Comparison of ENCODE assay signal across 8 cellular contexts in genomic region chr5:139402561-139403158, GRCh38. TPM values are rescaled to one million over a fixed set of nuclear protein-coding genes. Genes with fewer than 3 reads are reported as not detected.
A peak's percentile ranks its signal among the peaks of the same experiment; 100 is the strongest.
DNase-seq lines count a peak whose midpoint lies in the region; TF ChIP-seq lines count a peak whose summit lies in the region.

No MANE protein-coding gene starts in this region.

- intact Hi-C loops in thyroid gland (cut with DNase I) (no loop called here), stomach (cut with DNase I; ENCODE audit: low total_unique reads) (no loop called here)

- no peak for TF ChIP-seq EP300 in stomach (IDR thresholded peaks at IDR 0.05)

- H3K36me3 ChIP-seq in SJSA1: no peaks in the 10 kb centered on the region
- H3K36me3 ChIP-seq in fibroblast of lung (ENCODE audit: control insufficient read depth, insufficient read depth, low read length): no peaks in the 10 kb centered on the region
- no peaks in the 10 kb centered on the region for H3K36me3 ChIP-seq in thyroid gland
- peaks cover 0 to 3% (median 0%) of the 10 kb centered on the region in 4 donors for H3K36me3 ChIP-seq in stomach

- WGBS in thyroid gland, 2 donors: 74 to 81% methylated on average over 7 of the region's 7 CpGs
- WGBS in stomach, 5 donors: 70 to 76% (median 71%) methylated on average over 7 of the region's 7 CpGs

- TF ChIP-seq CTCF in AG04449 (IDR thresholded peaks at IDR 0.05; ENCODE audit: insufficient read depth, low read length, missing control alignments) (peak; percentile 19), GM12865 (IDR thresholded peaks at IDR 0.05; ENCODE audit: insufficient read depth, low read depth, low read length, missing control alignments) (peak; percentile 52), fibroblast of lung (conservative IDR thresholded peaks at IDR 0.05 in 1 of 2, IDR thresholded peaks at IDR 0.05 in 1 of 2; ENCODE audit: low read depth in 1 of 2, low read length in 2 of 2) (peak in 1 of 2 donors; percentile 41), thyroid gland (IDR thresholded peaks at IDR 0.05) (peak in 1 of 6 experiments; percentile 25), stomach (IDR thresholded peaks at IDR 0.05) (peak in 2 of 7 experiments; percentile 16 to 31)

- H3K4me2 ChIP-seq in fibroblast of lung (ENCODE audit: extremely low read depth, insufficient read depth, low read length): peak overlapping the region; percentile 99

- DNase-seq in AG04449 (ENCODE audit: low read depth, low spot score) (no peak), GM12865 (ENCODE audit: low read depth) (peak; percentile 55), SJSA1 (ENCODE audit: low read depth in 1 of 2, low spot score in 2 of 2) (peak; percentile 27 to 58), fibroblast of lung (ENCODE audit: low read depth in 2 of 2) (no peak), thyroid gland (no peak), NCI-H2107 (lab: John Stamatoyannopoulos, UW) (no peak), stomach (no peak)
- DNase-seq in stimulated activated CD8-positive, alpha-beta memory T cell treated with anti-CD3 and anti-CD28 coated beads, Interleukin-4, amount 100 ng/mL, for 48 hours: peak; percentile 58

- TF ChIP-seq POLR2A in thyroid gland (IDR thresholded peaks at IDR 0.05): no peak
- no peak for TF ChIP-seq POLR2A in stomach (IDR thresholded peaks at IDR 0.05)

- H3K9me3 ChIP-seq in SJSA1 (replicated peaks) (no peaks in the 10 kb centered on the region), fibroblast of lung (ENCODE audit: control insufficient read depth, insufficient read depth, low read depth, low read length) (no peaks in the 10 kb centered on the region), thyroid gland (no peaks in the 10 kb centered on the region), stomach (no peaks in the 10 kb centered on the region)

- peaks cover 9% of the 10 kb centered on the region for H3K4me1 ChIP-seq in SJSA1 (replicated peaks)
- H3K4me1 ChIP-seq in fibroblast of lung (ENCODE audit: control insufficient read depth, extremely low read depth, insufficient read depth, low read length): peaks cover 6% of the 10 kb centered on the region
- peaks cover 5 to 14% of the 10 kb centered on the region in 2 donors for H3K4me1 ChIP-seq in thyroid gland
- peaks cover 10 to 16% (median 15%) of the 10 kb centered on the region in 4 donors for H3K4me1 ChIP-seq in stomach

- H3K27ac ChIP-seq in SJSA1: no peak overlapping the region
- H3K27ac ChIP-seq in fibroblast of lung (ENCODE audit: insufficient read depth, low read length): no peak overlapping the region
- H3K27ac ChIP-seq in thyroid gland: peak overlapping the region in 1 of 3 donors; percentile 81
- peak overlapping the region in 2 of 5 donors; percentile 89 to 90 for H3K27ac ChIP-seq in stomach

- no peaks in the 10 kb centered on the region for H4K20me1 ChIP-seq in fibroblast of lung (ENCODE audit: control insufficient read depth, extremely low read depth, insufficient read depth, low read length)

- no peak overlapping the region for H3K4me3 ChIP-seq in AG04449 (ENCODE audit: low read depth, low read length)
- peak overlapping the region; percentile 75 for H3K4me3 ChIP-seq in GM12865 (ENCODE audit: low read depth, low read length)
- no peak overlapping the region for H3K4me3 ChIP-seq in SJSA1
- H3K4me3 ChIP-seq in fibroblast of lung (replicated peaks in 1 of 4; ENCODE audit: control extremely low read depth in 1 of 4, insufficient read depth in 1 of 4, low read depth in 3 of 4, low read length in 4 of 4): no peak overlapping the region
- no peak overlapping the region for H3K4me3 ChIP-seq in thyroid gland (replicated peaks in 1 of 3)
- H3K4me3 ChIP-seq in stomach: no peak overlapping the region

- POLR2A ChIA-PET in AG04449 (lab: Yijun Ruan, JAX): no interaction called here

- CTCF ChIA-PET in AG04449 (lab: Yijun Ruan, JAX): interaction anchor here (0.8 to 2.8 kb wide), 10 partner anchors 8 to 232 kb away, joined by 3 to 12 read pairs (median 3); no protein-coding TSS in a partner anchor

- H3K27me3 ChIP-seq in SJSA1 (replicated peaks) (no peaks in the 10 kb centered on the region), fibroblast of lung (ENCODE audit: control insufficient read depth, insufficient read depth, low read length) (no peaks in the 10 kb centered on the region), thyroid gland (no peaks in the 10 kb centered on the region), stomach (no peaks in the 10 kb centered on the region)

- H2AFZ ChIP-seq in fibroblast of lung (ENCODE audit: low read length): no peak overlapping the region

- no peak overlapping the region for H3K9ac ChIP-seq in fibroblast of lung (ENCODE audit: insufficient read depth, low read length)

- no peaks in the 10 kb centered on the region for H3K79me2 ChIP-seq in fibroblast of lung (ENCODE audit: control insufficient read depth, insufficient read depth, low read length)

RNA-seq across cellular contexts. Expression of gene SPATA24, which starts 1.2 kb away (rescaled TPM):
- total RNA-seq in SJSA1 (2014; rRNA removed; shearing (Covaris generic)): 4.0 and 8.5 TPM in 2 replicates
- total RNA-seq in fibroblast of lung (6.4 and 7.4 TPM in 2 replicates), thyroid gland (10 to 100 TPM in 1 of 4 donors, 1 to 10 TPM in 3; 6.5 to 14.2 (median 7.3) TPM), stomach (1 to 10 TPM in 1 of 5 donors, under 1 TPM in 1, not detected in 3; 0.92 to 3.6 TPM)
- polyA plus RNA-seq in fibroblast of lung (5.3 and 5.6 TPM in 2 replicates), stomach (10 to 100 TPM in 1 of 3 donors, 1 to 10 TPM in 2; 5.4 to 10.1 (median 8.6) TPM)
- polyA plus RNA-seq in fibroblast of lung (2012): 6.0 and 6.5 TPM in 2 replicates
- polyA minus RNA-seq in fibroblast of lung (ENCODE audit: low replicate concordance): 0.48 TPM in 1 of 2 replicates, not detected in the other

RNA-seq across cellular contexts. Expression of gene PROB1, which starts 7.8 kb away (rescaled TPM):
- total RNA-seq in SJSA1 (2014; rRNA removed; shearing (Covaris generic)): 0.25 and 0.58 TPM in 2 replicates
- 0.77 and 1.5 TPM in 2 replicates for total RNA-seq in fibroblast of lung
- polyA plus RNA-seq in fibroblast of lung: 0.34 and 0.43 TPM in 2 replicates
- 1.2 and 1.7 TPM in 2 replicates for polyA plus RNA-seq in fibroblast of lung (2012)
- polyA minus RNA-seq in fibroblast of lung (ENCODE audit: low replicate concordance): 0.16 and 1.4 TPM in 2 replicates
- total RNA-seq in thyroid gland: 1 to 10 TPM; 1.6 to 4.2 (median 1.9) TPM
- under 1 TPM in 2 of 5 donors, not detected in 3; 0.73 to 0.89 TPM for total RNA-seq in stomach
- polyA plus RNA-seq in stomach: under 1 TPM; 0.55 to 0.76 (median 0.56) TPM

RNA-seq across cellular contexts. Expression of gene MZB1, which starts 12.9 kb away (rescaled TPM):
- total RNA-seq in SJSA1 (2014; rRNA removed; shearing (Covaris generic)): not detected in 2 replicates
- 0.17 TPM in 1 of 2 replicates, not detected in the other for total RNA-seq in fibroblast of lung
- not detected in 2 replicates for polyA plus RNA-seq in fibroblast of lung
- polyA plus RNA-seq in fibroblast of lung (2012): not detected in 2 replicates
- not detected in 2 replicates for polyA minus RNA-seq in fibroblast of lung (ENCODE audit: low replicate concordance)
- total RNA-seq in thyroid gland: 1 to 10 TPM in 2 of 4 donors, not detected in 2; 1.1 to 6.0 TPM
- 10 to 100 TPM in 1 of 5 donors, 1 to 10 TPM in 3, not detected in 1; 1.1 to 15.8 (median 1.5) TPM for total RNA-seq in stomach
- 10 to 100 TPM in 2 of 3 donors, 1 to 10 TPM in 1; 7.6 to 14.1 (median 11.1) TPM for polyA plus RNA-seq in stomach

RNA-seq across cellular contexts. Expression of gene SLC23A1, which starts 19.6 kb away (rescaled TPM):
- not detected in 2 replicates for total RNA-seq in SJSA1 (2014; rRNA removed; shearing (Covaris generic))
- not detected in 2 replicates for total RNA-seq in fibroblast of lung
- not detected in 2 replicates for polyA plus RNA-seq in fibroblast of lung
- 0.05 TPM in 1 of 2 replicates, not detected in the other for polyA plus RNA-seq in fibroblast of lung (2012)
- polyA minus RNA-seq in fibroblast of lung (ENCODE audit: low replicate concordance): not detected in 2 replicates
- total RNA-seq in thyroid gland: not detected
- under 1 TPM in 1 of 5 donors, not detected in 4; 0.37 TPM for total RNA-seq in stomach
- not detected for polyA plus RNA-seq in stomach

RNA-seq across cellular contexts. Expression of gene DNAJC18, which starts 36.7 kb away (rescaled TPM):
- total RNA-seq in SJSA1 (2014; rRNA removed; shearing (Covaris generic)): 4.7 and 12.1 TPM in 2 replicates
- total RNA-seq in fibroblast of lung: 12.6 and 13.6 TPM in 2 replicates
- polyA plus RNA-seq in fibroblast of lung: 9.4 and 14.6 TPM in 2 replicates
- polyA plus RNA-seq in fibroblast of lung (2012): 11.3 and 15.7 TPM in 2 replicates
- polyA minus RNA-seq in fibroblast of lung (ENCODE audit: low replicate concordance): 3.3 and 4.9 TPM in 2 replicates
- total RNA-seq in thyroid gland: 10 to 100 TPM in 3 of 4 donors, 1 to 10 TPM in 1; 7.9 to 21.0 (median 12.7) TPM
- 10 to 100 TPM in 1 of 5 donors, 1 to 10 TPM in 1, under 1 TPM in 2, not detected in 1; under 0.01 to 12.1 (median 1.6) TPM for total RNA-seq in stomach
- polyA plus RNA-seq in stomach: 1 to 10 TPM; 1.8 to 4.1 (median 2.7) TPM

Comparison
In these comparisons a context has a peak if more than half of its experiments do, and no peak if none do; other contexts are left out.
1. DNase-seq: peak in GM12865 (single experiment), SJSA1 (2 of 2) and stimulated activated CD8-positive, alpha-beta memory T cell treated with anti-CD3 and anti-CD28 coated beads, Interleukin-4, amount 100 ng/mL, for 48 hours (single experiment); none in AG04449 (single experiment), fibroblast of lung (0 of 2), thyroid gland (0 of 2), NCI-H2107 (single experiment) and stomach (single experiment).